In the genomic region with DNA sequence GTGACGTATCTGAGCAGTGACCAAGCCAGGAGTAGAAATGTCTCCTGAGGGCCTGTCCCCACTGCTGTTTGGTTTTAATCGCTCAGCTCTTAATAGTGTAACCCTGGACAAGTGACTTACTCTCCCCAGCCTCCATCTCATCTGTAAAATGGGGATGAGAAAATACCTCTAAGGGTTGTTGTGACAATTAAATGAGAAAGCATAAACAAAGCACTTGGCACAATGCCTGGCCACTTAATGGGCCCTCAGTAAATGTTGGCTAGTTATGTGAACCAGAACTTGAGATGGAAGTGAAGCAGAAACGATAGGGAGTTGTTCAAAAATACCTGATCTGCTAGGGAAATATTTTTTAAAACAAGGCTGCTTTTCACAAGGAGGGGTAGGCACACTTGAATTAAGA, we compare ENCODE assay signal across 10 cellular contexts. TPM values are rescaled to one million over a fixed set of nuclear protein-coding genes. Genes with fewer than 3 reads are reported as not detected.
DNase-seq lines count a peak whose midpoint lies in the region; FAIRE-seq and TF ChIP-seq lines count a peak whose summit lies in the region.
"Had no signal": no experiment of that assay in that cellular context is flagged by ENCODE, and none has a peak within 500 bp of the region (broad histone marks: within the 10 kb centered on the region; RNA-seq: fewer than 3 reads in every experiment).

No MANE protein-coding gene starts in this region.

- no peak for TF ChIP-seq POLR2A in H54 (IDR thresholded peaks at IDR 0.05; ENCODE audit: low read depth, low read length)

- peak overlapping the region; percentile 76 for H3K27ac ChIP-seq in RWPE1

- DNase-seq in DMS53 treated with DMSO at 0.1 percent for 48 hours (lab: John Stamatoyannopoulos, UW; ENCODE audit: unreplicated experiment) (peak; percentile 65), RWPE1 (ENCODE audit: low spot score) (no peak), fibroblast of the aortic adventitia (ENCODE audit: low read depth) (no peak), renal cortical epithelial cell (ENCODE audit: low read depth) (peak; percentile 59), OCI-M2 (lab: John Stamatoyannopoulos, UW; ENCODE audit: unreplicated experiment) (no peak), H54 (ENCODE audit: insufficient read length, low spot score) (no peak), T-helper 9 cell (no peak), NCI-H446 (lab: John Stamatoyannopoulos, UW) (no peak)
- DNase-seq: activated T-cell treated with anti-CD3 and anti-CD28 coated beads, Interleukin-2, amount 50 U/mL, for 24 hours; Calu3 had no signal

- TF ChIP-seq CTCF in RWPE1 (conservative IDR thresholded peaks at IDR 0.05; ENCODE audit: low read depth) (no peak), fibroblast of the aortic adventitia (IDR thresholded peaks at IDR 0.05; ENCODE audit: insufficient read depth, low read length) (no peak)

- no peak for FAIRE-seq in H54 (lab: Jason Lieb, UNC)

- CTCF ChIA-PET in RWPE1 (lab: Yijun Ruan, JAX) = interaction anchor here (0.6 kb wide), 1 partner anchor 1087 kb away, joined by 5 read pairs; no protein-coding TSS in a partner anchor

- POLR2A ChIA-PET in RWPE1 (lab: Yijun Ruan, JAX; ENCODE audit: low non-redundant PET) = no interaction called here

- peak overlapping the region; percentile 62 for H3K4me3 ChIP-seq in fibroblast of the aortic adventitia (ENCODE audit: low read depth, low read length)

RNA-seq across cellular contexts. Expression of gene HMGA2, which starts 58.2 kb away (rescaled TPM):
- 26.7 and 72.9 TPM in 2 replicates for total RNA-seq in fibroblast of the aortic adventitia (ENCODE audit: low replicate concordance)
- total RNA-seq in renal cortical epithelial cell = 18.3 and 32.1 TPM in 2 replicates

Comparison
In these comparisons a context has a peak if more than half of its experiments do, and no peak if none do; other contexts are left out.
1. DNase-seq: peak in DMS53 treated with DMSO at 0.1 percent for 48 hours (single experiment) and renal cortical epithelial cell (single experiment); none in RWPE1 (single experiment), fibroblast of the aortic adventitia (single experiment), OCI-M2 (single experiment), H54 (single experiment), T-helper 9 cell (single experiment) and NCI-H446 (0 of 2).